Comparison of ENCODE assay signal across 2 cellular contexts in the genomic region with DNA sequence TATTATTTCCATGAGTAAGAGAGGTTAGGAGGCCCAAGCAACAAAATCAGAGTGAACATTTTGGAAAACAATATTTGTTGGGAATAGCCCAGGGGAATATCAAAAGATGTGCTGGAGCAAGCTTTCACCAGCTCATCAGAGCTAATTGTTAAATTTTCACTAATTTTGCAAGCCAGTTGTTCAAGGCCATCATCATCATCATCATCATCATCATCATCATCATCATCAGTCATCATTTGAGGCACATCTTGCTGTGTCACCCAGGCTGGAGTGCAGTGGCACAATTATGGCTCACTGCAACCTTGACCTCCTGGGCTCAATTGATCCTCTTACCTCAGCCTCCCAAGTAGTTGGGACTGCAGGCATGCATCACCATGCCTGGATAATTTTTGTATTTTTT.
A peak's percentile ranks its signal among the peaks of the same experiment; 100 is the strongest.
TF ChIP-seq lines count a peak whose summit lies in the region.

No MANE protein-coding gene starts in this region.

TF ChIP-seq in HepG2, 621 proteins besides CTCF, POLR2A, EP300 and RAD21:
- TF ChIP-seq, protein P1, sequence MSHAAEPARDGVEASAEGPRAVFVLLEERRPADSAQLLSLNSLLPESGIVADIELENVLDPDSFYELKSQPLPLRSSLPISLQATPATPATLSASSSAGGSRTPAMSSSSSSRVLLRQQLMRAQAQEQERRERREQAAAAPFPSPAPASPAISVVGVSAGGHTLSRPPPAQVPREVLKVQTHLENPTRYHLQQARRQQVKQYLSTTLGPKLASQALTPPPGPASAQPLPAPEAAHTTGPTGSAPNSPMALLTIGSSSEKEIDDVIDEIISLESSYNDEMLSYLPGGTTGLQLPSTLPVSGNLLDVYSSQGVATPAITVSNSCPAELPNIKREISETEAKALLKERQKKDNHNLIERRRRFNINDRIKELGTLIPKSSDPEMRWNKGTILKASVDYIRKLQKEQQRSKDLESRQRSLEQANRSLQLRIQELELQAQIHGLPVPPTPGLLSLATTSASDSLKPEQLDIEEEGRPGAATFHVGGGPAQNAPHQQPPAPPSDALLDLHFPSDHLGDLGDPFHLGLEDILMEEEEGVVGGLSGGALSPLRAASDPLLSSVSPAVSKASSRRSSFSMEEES (CRISPR knock-in tag; IDR thresholded peaks at IDR 0.05), result no peak
- peak; percentile 82 for TF ChIP-seq CREB1 (IDR thresholded peaks at IDR 0.05)
- TF ChIP-seq CREB1 (CRISPR knock-in tag; IDR thresholded peaks at IDR 0.05), result no peak

TF ChIP-seq in GM12878, 131 proteins besides CTCF, POLR2A, EP300 and RAD21:
- TF ChIP-seq MEF2B (IDR thresholded peaks at IDR 0.05; ENCODE audit: partially characterized antibody, poor library complexity, severe bottlenecking) (no peak), POLR2AphosphoS2 (IDR thresholded peaks at IDR 0.05; ENCODE audit: low read depth, low read length) (no peak)
